ENCODE assay signal across 11 cellular contexts in genomic region chr20:10636326-10636818, GRCh38. TPM values are rescaled to one million over a fixed set of nuclear protein-coding genes. Genes with fewer than 3 reads are reported as not detected.
DNase-seq lines count a peak whose midpoint lies in the region; ATAC-seq and TF ChIP-seq lines count a peak whose summit lies in the region.
"Had no signal": no experiment of that assay in that cellular context is flagged by ENCODE, and none has a peak within 500 bp of the region (broad histone marks: within the 10 kb centered on the region; RNA-seq: fewer than 3 reads in every experiment).

No MANE protein-coding gene starts in this region.

- TF ChIP-seq RAD21 in SK-N-SH (IDR thresholded peaks at IDR 0.05; ENCODE audit: low read length) = no peak

- TF ChIP-seq CTCF in SK-N-SH (IDR thresholded peaks at IDR 0.05) (no peak), fibroblast of lung (conservative IDR thresholded peaks at IDR 0.05 in 1 of 2, IDR thresholded peaks at IDR 0.05 in 1 of 2; ENCODE audit: low read depth in 1 of 2, low read length in 2 of 2) (no peak), nephron (IDR thresholded peaks at IDR 0.05; ENCODE audit: unreplicated experiment in 3 of 3) (no peak)

- no peaks in the 10 kb centered on the region for H3K9me3 ChIP-seq in SK-N-SH
- H3K9me3 ChIP-seq in fibroblast of lung (ENCODE audit: control insufficient read depth, insufficient read depth, low read depth, low read length) = no peaks in the 10 kb centered on the region
- H3K9me3 ChIP-seq in aorta (ENCODE audit: control insufficient read depth, low read length) = no peaks in the 10 kb centered on the region

- POLR2A ChIA-PET in SK-N-SH (lab: Yijun Ruan, JAX) = no interaction called here

- peak; percentile 36 for ATAC-seq in SK-N-SH treated with all-trans-retinoic acid at 6 μM for 48 hours
- ATAC-seq in aorta (ENCODE audit: low FRiP score) = peak; percentile 20
- ATAC-seq in GM21526 (IDR thresholded peaks at IDR 0.05; ENCODE audit: low FRiP score, unreplicated experiment) = no peak

- peak overlapping the region in 1 of 3 experiments; percentile 15 for H3K4me3 Mint-ChIP-seq in nephron

- H4K20me1 ChIP-seq in SK-N-SH (ENCODE audit: insufficient read depth) (no peaks in the 10 kb centered on the region; the same call in 1 of the 2 replicates), fibroblast of lung (ENCODE audit: control insufficient read depth, extremely low read depth, insufficient read depth, low read length) (no peaks in the 10 kb centered on the region)

- H3F3A ChIP-seq in SK-N-SH (replicated peaks; ENCODE audit: insufficient read depth) = peaks cover 33% of the 10 kb centered on the region

- H3K36me3 ChIP-seq in SK-N-SH (replicated peaks in 1 of 2; ENCODE audit: control insufficient read depth in 1 of 2, insufficient read depth in 2 of 2, low read length in 1 of 2) (peaks cover 31 to 34% of the 10 kb centered on the region in 2 experiments), fibroblast of lung (ENCODE audit: control insufficient read depth, insufficient read depth, low read length) (peaks cover 12% of the 10 kb centered on the region), aorta (ENCODE audit: control insufficient read depth in 1 of 2, insufficient read depth in 2 of 2, low read length in 1 of 2) (peaks cover 0 to 5% of the 10 kb centered on the region in 2 donors)

- H2AFZ ChIP-seq in SK-N-SH (ENCODE audit: low read depth) (no peak overlapping the region), fibroblast of lung (ENCODE audit: low read length) (no peak overlapping the region)

- intact Hi-C loops in aorta (cut with DNase I) = loop anchor here (5.0 kb wide), 3 partner anchors 36 to 79 kb away; partner anchors contain the start of gene JAG1 (in 1 of the 2)

- peak overlapping the region; percentile 74 to 94 (median 75) for H3K27ac Mint-ChIP-seq in nephron

- WGBS in SK-N-SH (ENCODE audit: low lambda C conversion rate) = 93% methylated on average over 5 of the region's 5 CpGs
- WGBS in aorta, 2 donors = 8 to 12% methylated on average over 5 of the region's 5 CpGs

- peaks cover 9% of the 10 kb centered on the region for H3K27me3 Mint-ChIP-seq in nephron (ENCODE audit: low read depth)

- DNase-seq in SK-N-SH (no peak), fibroblast of lung (ENCODE audit: low read depth in 2 of 2) (peak; percentile 75 to 76), aorta (no peak), DMS153 treated with DMSO at 0.1 percent for 48 hours (lab: John Stamatoyannopoulos, UW; ENCODE audit: unreplicated experiment) (no peak), NCI-H226 (no peak)
- DNase-seq: activated CD8-positive, alpha-beta memory T cell treated with anti-CD3 and anti-CD28 coated beads, Interleukin-2, amount 50 U/mL, for 4 hours; GDM1; NCI-H748 treated with DMSO at 0.1 percent for 48 hours had no signal

- H3K4me1 Mint-ChIP-seq in nephron = peaks cover 69% of the 10 kb centered on the region

- H3K9ac ChIP-seq in SK-N-SH = no peak overlapping the region
- no peak overlapping the region for H3K9ac ChIP-seq in fibroblast of lung (ENCODE audit: insufficient read depth, low read length)

- H3K4me1 ChIP-seq in SK-N-SH (ENCODE audit: control insufficient read depth in 1 of 2, insufficient read depth in 2 of 2, low read depth in 1 of 2, low read length in 1 of 2) (peaks cover 20 to 21% of the 10 kb centered on the region in 2 experiments), fibroblast of lung (ENCODE audit: control insufficient read depth, extremely low read depth, insufficient read depth, low read length) (peaks cover 27% of the 10 kb centered on the region), aorta (ENCODE audit: control insufficient read depth in 1 of 2, insufficient read depth in 2 of 2, low read length in 2 of 2) (peaks cover 8 to 9% of the 10 kb centered on the region in 2 donors)

- CTCF ChIA-PET in SK-N-SH (lab: Yijun Ruan, JAX) = interaction anchor here (0.6 to 1.5 kb wide), 3 partner anchors 9 to 1962 kb away, joined by 3 to 7 read pairs (median 3); partner anchors contain the start of gene JAG1

- peak overlapping the region in 1 of 2 experiments; percentile 70; a peak in 1 of 4 replicates for H3K27ac ChIP-seq in SK-N-SH (ENCODE audit: low read depth in 2 of 2, low read length in 1 of 2)
- H3K27ac ChIP-seq in fibroblast of lung (ENCODE audit: insufficient read depth, low read length) = no peak overlapping the region
- peak overlapping the region; percentile 80 to 100 for H3K27ac ChIP-seq in aorta (ENCODE audit: low read depth in 1 of 2, low read length in 2 of 2)

- H3K9me2 ChIP-seq in SK-N-SH = no peaks in the 10 kb centered on the region

- H3K27me3 ChIP-seq in SK-N-SH (ENCODE audit: insufficient read depth) = no peaks in the 10 kb centered on the region
- no peaks in the 10 kb centered on the region for H3K27me3 ChIP-seq in fibroblast of lung (ENCODE audit: control insufficient read depth, insufficient read depth, low read length)
- no peaks in the 10 kb centered on the region for H3K27me3 ChIP-seq in aorta (ENCODE audit: control insufficient read depth in 1 of 2, insufficient read depth in 2 of 2, low read length in 1 of 2)

- H3K36me3 Mint-ChIP-seq in nephron (ENCODE audit: low read depth) = peaks cover 40% of the 10 kb centered on the region

- no peaks in the 10 kb centered on the region for H3K9me3 Mint-ChIP-seq in nephron

- H3K79me2 ChIP-seq in SK-N-SH (ENCODE audit: insufficient read depth) (peaks cover 13% of the 10 kb centered on the region), fibroblast of lung (ENCODE audit: control insufficient read depth, insufficient read depth, low read length) (no peaks in the 10 kb centered on the region)

- H3K4me2 ChIP-seq in SK-N-SH (no peak overlapping the region), fibroblast of lung (ENCODE audit: extremely low read depth, insufficient read depth, low read length) (no peak overlapping the region)

- H3K4me3 ChIP-seq in SK-N-SH (ENCODE audit: low read depth in 2 of 2, low read length in 1 of 2) (no peak overlapping the region), fibroblast of lung (replicated peaks in 1 of 4; ENCODE audit: control extremely low read depth in 1 of 4, insufficient read depth in 1 of 4, low read depth in 3 of 4, low read length in 4 of 4) (no peak overlapping the region), aorta (ENCODE audit: low read length in 2 of 2) (no peak overlapping the region)

- no peak for TF ChIP-seq EP300 in SK-N-SH (IDR thresholded peaks at IDR 0.05; ENCODE audit: borderline replicate concordance in 1 of 2, low read depth in 1 of 2, low read length in 1 of 2)

TF ChIP-seq in SK-N-SH treated with all-trans-retinoic acid at 6 μM for 48 hours, 23 proteins besides CTCF, POLR2A, EP300 and RAD21:
- no peak for TF ChIP-seq ARNTL (CRISPR knock-in tag; IDR thresholded peaks at IDR 0.05; ENCODE audit: borderline replicate concordance, low read depth)

TF ChIP-seq in SK-N-SH, 30 proteins besides CTCF, POLR2A, EP300 and RAD21:
- TF ChIP-seq POLR2AphosphoS5 (IDR thresholded peaks at IDR 0.05; ENCODE audit: low read depth, low read length) (no peak), RCOR1 (IDR thresholded peaks at IDR 0.05; ENCODE audit: low read length) (no peak), FOXJ3 (CRISPR knock-in tag; IDR thresholded peaks at IDR 0.05) (no peak), EZH2phosphoT487 (IDR thresholded peaks at IDR 0.05; ENCODE audit: borderline replicate concordance, low read depth) (no peak), FOSL2 (IDR thresholded peaks at IDR 0.05; ENCODE audit: borderline replicate concordance, low read depth) (no peak), TAF1 (IDR thresholded peaks at IDR 0.05; ENCODE audit: borderline replicate concordance, low read depth, low read length) (no peak)
- TF ChIP-seq, protein P1, sequence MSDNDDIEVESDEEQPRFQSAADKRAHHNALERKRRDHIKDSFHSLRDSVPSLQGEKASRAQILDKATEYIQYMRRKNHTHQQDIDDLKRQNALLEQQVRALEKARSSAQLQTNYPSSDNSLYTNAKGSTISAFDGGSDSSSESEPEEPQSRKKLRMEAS (IDR thresholded peaks at IDR 0.05; ENCODE audit: low read depth) = no peak

RNA-seq across cellular contexts. Expression of gene JAG1, which starts 37.4 kb away (rescaled TPM):
- 6.0 and 7.7 TPM in 2 replicates for polyA plus RNA-seq in SK-N-SH (2012; rRNA removed)
- 3.7 TPM in 2 replicates for polyA plus RNA-seq in SK-N-SH (2012; cell fraction: cytosol; rRNA removed)
- 27.9 and 48.5 TPM in 2 replicates for polyA plus RNA-seq in SK-N-SH (2012; cell fraction: nucleus; rRNA removed)
- 34.2 and 57.3 TPM in 2 replicates for total RNA-seq in fibroblast of lung
- polyA plus RNA-seq in fibroblast of lung = 5.8 and 16.3 TPM in 2 replicates
- polyA plus RNA-seq in fibroblast of lung (2012) = 6.2 and 17.1 TPM in 2 replicates
- polyA minus RNA-seq in fibroblast of lung (ENCODE audit: low replicate concordance) = 28.6 and 44.2 TPM in 2 replicates
- total RNA-seq in aorta = 100 to 1,000 TPM; 133 to 226 TPM
- polyA plus RNA-seq in aorta = 100 to 1,000 TPM in 1 of 2 donors, 10 to 100 TPM in 1; 22.4 to 166 TPM

Comparison
In these comparisons a context has a peak if more than half of its experiments do, and no peak if none do; other contexts are left out.
1. DNase-seq: peak in fibroblast of lung (2 of 2); none in SK-N-SH (single experiment), aorta (0 of 2), DMS153 treated with DMSO at 0.1 percent for 48 hours (single experiment) and NCI-H226 (single experiment).